In the genomic region with DNA sequence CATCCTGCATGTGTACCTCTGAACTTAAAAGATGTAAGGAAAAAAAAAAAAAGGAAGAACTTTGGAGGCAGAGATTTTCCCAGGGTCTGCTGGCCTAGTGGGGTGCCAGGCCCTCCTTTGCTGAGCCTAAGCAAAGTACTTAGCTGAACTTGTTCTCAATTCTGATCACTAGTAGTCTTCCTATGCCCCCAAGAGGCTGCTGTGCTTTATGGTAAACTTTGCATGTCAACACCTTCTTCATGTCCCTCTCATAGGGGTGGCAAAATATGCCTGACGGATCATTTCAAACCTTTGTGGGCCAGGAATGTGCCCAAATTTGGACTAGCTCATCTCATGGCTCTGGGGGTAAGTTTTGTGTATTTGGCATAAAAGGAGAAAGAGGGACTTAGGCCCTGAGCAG, we compare ENCODE assay signal across 14 cellular contexts. TPM values are rescaled to one million over a fixed set of nuclear protein-coding genes. Genes with fewer than 3 reads are reported as not detected.
DNase-seq lines count a peak whose midpoint lies in the region; ATAC-seq and TF ChIP-seq lines count a peak whose summit lies in the region.
"Had no signal": no experiment of that assay in that cellular context is flagged by ENCODE, and none has a peak within 500 bp of the region (broad histone marks: within the 10 kb centered on the region; RNA-seq: fewer than 3 reads in every experiment).

No MANE protein-coding gene starts in this region.

- H3K36me3 Mint-ChIP-seq in activated CD4-positive, alpha-beta T cell treated with anti-CD3 and anti-CD28 coated beads, Interleukin-2, amount 10 ng/mL, durations not matched to agents 7 days and 5 days (ENCODE audit: low read depth): peaks cover 50% of the 10 kb centered on the region
- H3K36me3 Mint-ChIP-seq in activated CD4-positive, alpha-beta T cell treated with anti-CD3 and anti-CD28 coated beads for 36 hours (ENCODE audit: low read depth): peaks cover 30% of the 10 kb centered on the region
- peaks cover 20% of the 10 kb centered on the region for H3K36me3 Mint-ChIP-seq in brain
- peaks cover 16% of the 10 kb centered on the region for H3K36me3 Mint-ChIP-seq in neural progenitor cell

- peaks cover 21% of the 10 kb centered on the region for H3F3A ChIP-seq in neural progenitor cell (ENCODE audit: low read depth)

- no peaks in the 10 kb centered on the region for H3K9me3 ChIP-seq in neural progenitor cell (ENCODE audit: low read depth)
- H3K9me3 ChIP-seq: left lung, Peyer's patch, thoracic aorta had no signal

- no peaks in the 10 kb centered on the region for H4K20me1 ChIP-seq in KMS-11 (ENCODE audit: insufficient read depth)
- H4K20me1 ChIP-seq in neural progenitor cell (ENCODE audit: low read depth): no peaks in the 10 kb centered on the region

- CTCF ChIA-PET in activated CD4-positive, alpha-beta T cell treated with anti-CD3 and anti-CD28 coated beads, Interleukin-2, amount 10 ng/mL, durations not matched to agents 7 days and 5 days (lab: Charles Lee): interaction anchor here (0.6 to 2.2 kb wide), 10 partner anchors 8 to 200 kb away, joined by 3 to 14 read pairs (median 3); partner anchors contain the start of genes B4GALT3, DEDD and PPOX
- CTCF ChIA-PET in activated CD4-positive, alpha-beta T cell treated with anti-CD3 and anti-CD28 coated beads for 36 hours (lab: Charles Lee): interaction anchor here (0.7 to 1.7 kb wide), 7 partner anchors 8 to 213 kb away, joined by 3 to 11 read pairs (median 4); partner anchors contain the start of gene PPOX

- DNase-seq in activated CD4-positive, alpha-beta T cell treated with anti-CD3 and anti-CD28 coated beads, Interleukin-2, amount 10 ng/mL, durations not matched to agents 7 days and 5 days: no peak
- DNase-seq in activated CD4-positive, alpha-beta T cell treated with anti-CD3 and anti-CD28 coated beads for 36 hours: no peak
- DNase-seq in neural progenitor cell (ENCODE audit: low spot score): no peak
- no peak for DNase-seq in GF-D8 (lab: John Stamatoyannopoulos, UW)
- DNase-seq: GDM1, left lung, NCI-H2081 treated with DMSO at 0.1 percent for 48 hours, NCI-H69, Peyer's patch had no signal

- peaks cover 40% of the 10 kb centered on the region for H3K4me1 ChIP-seq in KMS-11 (ENCODE audit: low read depth, poor library complexity, severe bottlenecking)
- H3K4me1 ChIP-seq in neural progenitor cell: peaks cover 6% of the 10 kb centered on the region

- H2AFZ ChIP-seq in KMS-11 (ENCODE audit: low read depth) (no peak overlapping the region), neural progenitor cell (replicated peaks) (no peak overlapping the region)

- H3K36me3 ChIP-seq in KMS-11 (ENCODE audit: insufficient read depth): no peaks in the 10 kb centered on the region
- no peaks in the 10 kb centered on the region for H3K36me3 ChIP-seq in neural progenitor cell

- H3K79me2 ChIP-seq in KMS-11 (ENCODE audit: insufficient read depth, low read depth) (peaks cover 29% of the 10 kb centered on the region), neural progenitor cell (ENCODE audit: low read depth) (peaks cover 30% of the 10 kb centered on the region)

- H3K27ac ChIP-seq in KMS-11 (peak overlapping the region; percentile 46; the same call in 1 of the 2 replicates), neural progenitor cell (no peak overlapping the region)

- intact Hi-C loops in activated CD4-positive, alpha-beta T cell treated with anti-CD3 and anti-CD28 coated beads for 36 hours (cut with DNase I, micrococcal nuclease): loop anchor here (2.0 kb wide), 3 partner anchors 19 to 89 kb away; partner anchors contain the start of genes ARHGAP30 (in 1 of the 2), B4GALT3 (in 1 of the 2), NIT1 (in 1 of the 2) and PFDN2 (in 1 of the 2)

- no peak overlapping the region for H3K4me3 ChIP-seq in KMS-11 (IDR thresholded peaks at IDR 0.05; ENCODE audit: insufficient read depth, low read depth, low read length)
- no peak overlapping the region for H3K4me3 ChIP-seq in neural progenitor cell
- H3K4me3 ChIP-seq: left lung, Peyer's patch, thoracic aorta had no signal

- H3K27ac Mint-ChIP-seq in activated CD4-positive, alpha-beta T cell treated with anti-CD3 and anti-CD28 coated beads, Interleukin-2, amount 10 ng/mL, durations not matched to agents 7 days and 5 days: peak overlapping the region; percentile 92
- H3K27ac Mint-ChIP-seq in activated CD4-positive, alpha-beta T cell treated with anti-CD3 and anti-CD28 coated beads for 36 hours: no peak overlapping the region
- peak overlapping the region in 3 of 5 experiments; percentile 94 to 98 (median 97) for H3K27ac Mint-ChIP-seq in brain
- H3K27ac Mint-ChIP-seq in neural progenitor cell: peak overlapping the region; percentile 67

- H3K9ac ChIP-seq in KMS-11 (no peak overlapping the region), neural progenitor cell (no peak overlapping the region)

- TF ChIP-seq CTCF in KMS-11 (conservative IDR thresholded peaks at IDR 0.05; ENCODE audit: low read depth, low read length) (no peak), brain (conservative IDR thresholded peaks at IDR 0.05) (no peak), neural progenitor cell (IDR thresholded peaks at IDR 0.05) (no peak)

- H3K27me3 ChIP-seq in KMS-11 (ENCODE audit: insufficient read depth, low read depth): no peaks in the 10 kb centered on the region
- H3K27me3 ChIP-seq in neural progenitor cell: no peaks in the 10 kb centered on the region
- H3K27me3 ChIP-seq: left lung, Peyer's patch had no signal

- POLR2A ChIA-PET in activated CD4-positive, alpha-beta T cell treated with anti-CD3 and anti-CD28 coated beads, Interleukin-2, amount 10 ng/mL, durations not matched to agents 7 days and 5 days (lab: Charles Lee): no interaction called here
- POLR2A ChIA-PET in activated CD4-positive, alpha-beta T cell treated with anti-CD3 and anti-CD28 coated beads for 36 hours (lab: Charles Lee): interaction anchor here (0.6 to 1.1 kb wide), 2 partner anchors 9 to 28 kb away, joined by 4 to 10 read pairs; partner anchors contain the start of gene PPOX

- H3K4me2 ChIP-seq in KMS-11: peak overlapping the region; percentile 98; the same call in 1 of the 2 replicates
- no peak overlapping the region for H3K4me2 ChIP-seq in neural progenitor cell

- ATAC-seq in activated CD4-positive, alpha-beta T cell treated with anti-CD3 and anti-CD28 coated beads for 36 hours: no peak
- no peak for ATAC-seq in HG03045 (IDR thresholded peaks at IDR 0.05; ENCODE audit: unreplicated experiment)
- ATAC-seq in HG03378 (IDR thresholded peaks at IDR 0.05; ENCODE audit: unreplicated experiment): no peak
- ATAC-seq: left lung had no signal

- peak overlapping the region; percentile 91 for H3K4me3 Mint-ChIP-seq in activated CD4-positive, alpha-beta T cell treated with anti-CD3 and anti-CD28 coated beads, Interleukin-2, amount 10 ng/mL, durations not matched to agents 7 days and 5 days
- no peak overlapping the region for H3K4me3 Mint-ChIP-seq in activated CD4-positive, alpha-beta T cell treated with anti-CD3 and anti-CD28 coated beads for 36 hours
- H3K4me3 Mint-ChIP-seq in brain (peak overlapping the region; percentile 56 to 93 (median 92)), neural progenitor cell (peak overlapping the region; percentile 95)

- H3K9me3 Mint-ChIP-seq in activated CD4-positive, alpha-beta T cell treated with anti-CD3 and anti-CD28 coated beads, Interleukin-2, amount 10 ng/mL, durations not matched to agents 7 days and 5 days: no peaks in the 10 kb centered on the region
- H3K9me3 Mint-ChIP-seq in activated CD4-positive, alpha-beta T cell treated with anti-CD3 and anti-CD28 coated beads for 36 hours (ENCODE audit: low read depth): no peaks in the 10 kb centered on the region
- H3K9me3 Mint-ChIP-seq in brain (peaks cover 0 to 2% (median 0%) of the 10 kb centered on the region in 5 experiments), neural progenitor cell (no peaks in the 10 kb centered on the region)

- H3K27me3 Mint-ChIP-seq in activated CD4-positive, alpha-beta T cell treated with anti-CD3 and anti-CD28 coated beads, Interleukin-2, amount 10 ng/mL, durations not matched to agents 7 days and 5 days: no peaks in the 10 kb centered on the region
- H3K27me3 Mint-ChIP-seq in activated CD4-positive, alpha-beta T cell treated with anti-CD3 and anti-CD28 coated beads for 36 hours: no peaks in the 10 kb centered on the region
- H3K27me3 Mint-ChIP-seq in brain: peaks cover 15% of the 10 kb centered on the region
- H3K27me3 Mint-ChIP-seq in neural progenitor cell (ENCODE audit: insufficient read depth, low read depth): peaks cover 7% of the 10 kb centered on the region

- peaks cover 63% of the 10 kb centered on the region for H3K4me1 Mint-ChIP-seq in activated CD4-positive, alpha-beta T cell treated with anti-CD3 and anti-CD28 coated beads, Interleukin-2, amount 10 ng/mL, durations not matched to agents 7 days and 5 days
- peaks cover 48% of the 10 kb centered on the region for H3K4me1 Mint-ChIP-seq in activated CD4-positive, alpha-beta T cell treated with anti-CD3 and anti-CD28 coated beads for 36 hours
- H3K4me1 Mint-ChIP-seq in brain (peaks cover 71% of the 10 kb centered on the region), neural progenitor cell (peaks cover 42% of the 10 kb centered on the region)

RNA-seq across cellular contexts. Expression of gene USP21, which starts 1.4 kb away (rescaled TPM):
- 10 to 100 TPM; 34.7 to 40.2 TPM for total RNA-seq in activated CD4-positive, alpha-beta T cell treated with anti-CD3 and anti-CD28 coated beads, Interleukin-2, amount 10 ng/mL, durations not matched to agents 7 days and 5 days
- total RNA-seq in activated CD4-positive, alpha-beta T cell treated with anti-CD3 and anti-CD28 coated beads for 36 hours: 10 to 100 TPM; 25.1 to 32.0 TPM
- 46.7 TPM for polyA plus RNA-seq in brain (ENCODE audit: insufficient read depth, low read depth, low replicate concordance)
- 6.7 and 19.0 TPM in 2 replicates for total RNA-seq in neural progenitor cell (ENCODE audit: low replicate concordance)

RNA-seq across cellular contexts. Expression of gene UFC1, which starts 4.1 kb away (rescaled TPM):
- total RNA-seq in activated CD4-positive, alpha-beta T cell treated with anti-CD3 and anti-CD28 coated beads, Interleukin-2, amount 10 ng/mL, durations not matched to agents 7 days and 5 days: 100 to 1,000 TPM; 115 to 120 TPM
- 10 to 100 TPM; 89.2 to 98.6 TPM for total RNA-seq in activated CD4-positive, alpha-beta T cell treated with anti-CD3 and anti-CD28 coated beads for 36 hours
- 142 TPM for polyA plus RNA-seq in brain (ENCODE audit: insufficient read depth, low read depth, low replicate concordance)
- total RNA-seq in neural progenitor cell (ENCODE audit: low replicate concordance): 114 and 133 TPM in 2 replicates

RNA-seq across cellular contexts. Expression of gene PPOX, which starts 8.4 kb away (rescaled TPM):
- 10 to 100 TPM; 33.6 to 40.7 TPM for total RNA-seq in activated CD4-positive, alpha-beta T cell treated with anti-CD3 and anti-CD28 coated beads, Interleukin-2, amount 10 ng/mL, durations not matched to agents 7 days and 5 days
- total RNA-seq in activated CD4-positive, alpha-beta T cell treated with anti-CD3 and anti-CD28 coated beads for 36 hours: 10 to 100 TPM; 21.5 to 28.8 TPM
- polyA plus RNA-seq in brain (ENCODE audit: insufficient read depth, low read depth, low replicate concordance): 25.7 TPM
- 18.3 and 42.4 TPM in 2 replicates for total RNA-seq in neural progenitor cell (ENCODE audit: low replicate concordance)

RNA-seq across cellular contexts. Expression of gene B4GALT3, which starts 19.4 kb away (rescaled TPM):
- total RNA-seq in activated CD4-positive, alpha-beta T cell treated with anti-CD3 and anti-CD28 coated beads, Interleukin-2, amount 10 ng/mL, durations not matched to agents 7 days and 5 days: 10 to 100 TPM; 43.1 to 48.6 TPM
- total RNA-seq in activated CD4-positive, alpha-beta T cell treated with anti-CD3 and anti-CD28 coated beads for 36 hours: 10 to 100 TPM; 40.5 to 51.8 TPM
- polyA plus RNA-seq in brain (ENCODE audit: insufficient read depth, low read depth, low replicate concordance): 52.8 TPM
- 9.5 and 36.5 TPM in 2 replicates for total RNA-seq in neural progenitor cell (ENCODE audit: low replicate concordance)

RNA-seq across cellular contexts. Expression of gene DEDD, which starts 25.4 kb away (rescaled TPM):
- 10 to 100 TPM; 39.8 to 43.1 TPM for total RNA-seq in activated CD4-positive, alpha-beta T cell treated with anti-CD3 and anti-CD28 coated beads, Interleukin-2, amount 10 ng/mL, durations not matched to agents 7 days and 5 days
- 10 to 100 TPM; 33.9 to 44.9 TPM for total RNA-seq in activated CD4-positive, alpha-beta T cell treated with anti-CD3 and anti-CD28 coated beads for 36 hours
- polyA plus RNA-seq in brain (ENCODE audit: insufficient read depth, low read depth, low replicate concordance): 42.0 TPM
- total RNA-seq in neural progenitor cell (ENCODE audit: low replicate concordance): 29.7 and 34.8 TPM in 2 replicates
